9 cellular contexts compared by ENCODE assay signal in the genomic region with DNA sequence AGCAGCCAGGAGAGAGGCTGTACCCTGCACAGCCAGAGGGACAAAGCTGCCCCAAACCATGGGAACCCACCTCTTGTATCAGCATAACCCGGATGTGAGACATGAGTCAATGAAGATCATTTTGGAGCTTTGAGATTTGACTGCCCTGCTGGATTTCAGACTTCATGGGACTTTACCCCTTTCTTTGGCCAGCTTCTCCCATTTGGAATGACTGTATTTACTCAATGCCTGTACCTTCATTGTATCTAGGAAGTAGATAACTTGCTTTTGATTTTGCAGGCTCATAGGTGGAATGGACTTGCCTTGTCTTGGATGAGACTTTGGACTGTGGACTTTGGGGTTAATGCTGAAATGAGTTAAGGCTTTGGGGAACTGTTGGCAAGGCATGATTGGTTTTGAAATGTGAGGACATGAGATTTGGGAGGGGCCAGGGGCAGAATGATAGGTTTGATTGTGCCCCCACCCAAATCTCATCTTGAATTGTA.
"Had no signal": no experiment of that assay in that cellular context is flagged by ENCODE, and none has a peak within 500 bp of the region (broad histone marks: within the 10 kb centered on the region; RNA-seq: fewer than 3 reads in every experiment).

No MANE protein-coding gene starts in this region.

- DNase-seq: GM23248, GOT3, H7, HFFc6, IMR-90 had no signal

- H3K4me3 ChIP-seq: GM23248, HAP-1, K562 had no signal

- H3K27ac ChIP-seq: GM23248, HL-60 had no signal

- H3K36me3 ChIP-seq: HAP-1 had no signal

- H3K27ac Mint-ChIP-seq: HFFc6 had no signal

- FAIRE-seq: K562 had no signal

- H3K9me3 ChIP-seq: HAP-1 had no signal

- H3K4me3 Mint-ChIP-seq: HFFc6 had no signal

- H3K4me1 ChIP-seq: HAP-1 had no signal

- ATAC-seq: HCT116, K562 had no signal

- H2AFZ ChIP-seq: GM23248 had no signal

- H3K9ac ChIP-seq: GM23248 had no signal
